Comparison of ENCODE assay signal across 19 cellular contexts in the genomic region with DNA sequence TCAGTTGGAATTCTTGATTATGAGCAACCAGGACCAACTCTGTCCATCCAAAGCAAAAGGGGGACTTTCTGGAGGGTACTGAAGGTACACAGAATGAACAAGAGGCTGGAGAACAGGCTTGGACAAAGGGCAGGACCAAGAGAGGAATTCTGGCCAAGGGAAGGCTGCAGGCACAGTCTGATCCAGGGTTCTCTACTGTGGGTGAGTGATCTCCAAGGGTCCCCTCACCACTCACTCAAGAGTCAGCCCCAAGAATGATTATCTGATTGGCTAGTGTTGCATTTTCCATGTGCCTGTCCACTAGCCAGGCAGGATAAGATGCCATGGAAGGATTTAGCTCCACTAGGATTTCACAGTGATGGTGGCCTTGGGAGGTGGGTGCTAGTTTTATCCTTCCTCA. TPM values are rescaled to one million over a fixed set of nuclear protein-coding genes. Genes with fewer than 3 reads are reported as not detected.
DNase-seq lines count a peak whose midpoint lies in the region; ATAC-seq lines count a peak whose summit lies in the region.
"Had no signal": no experiment of that assay in that cellular context is flagged by ENCODE, and none has a peak within 500 bp of the region (broad histone marks: within the 10 kb centered on the region; RNA-seq: fewer than 3 reads in every experiment).

No MANE protein-coding gene starts in this region.

- no peaks in the 10 kb centered on the region for H3K36me3 ChIP-seq in CD8-positive, alpha-beta memory T cell (ENCODE audit: insufficient read depth, low read length)
- H3K36me3 ChIP-seq: right atrium auricular region, spleen, upper lobe of left lung had no signal

- H3K27me3 ChIP-seq in CD8-positive, alpha-beta memory T cell (ENCODE audit: insufficient read depth, low read length, poor library complexity, severe bottlenecking): no peaks in the 10 kb centered on the region
- H3K27me3 ChIP-seq: right atrium auricular region, spleen, upper lobe of left lung had no signal

- H3K4me3 Mint-ChIP-seq in activated naive CD4-positive, alpha-beta T cell treated with anti-CD3 and anti-CD28 coated beads for 36 hours: no peak overlapping the region
- no peak overlapping the region for H3K4me3 Mint-ChIP-seq in CD8-positive, alpha-beta memory T cell
- H3K4me3 Mint-ChIP-seq in activated T-helper 2 cell treated with anti-CD3 and anti-CD28 coated beads, Interferon-gamma antibody, Interleukin-2, Interleukin-4, amounts not matched to agents 10 μg/mL and 5 μg/mL and 100 μg/mL, durations not matched to agents 14 hours and 24 hours and 36 hours (ENCODE audit: low read depth): no peak overlapping the region
- H3K4me3 Mint-ChIP-seq in stimulated activated effector memory CD8-positive, alpha-beta T cell treated with anti-CD3 and anti-CD28 coated beads, Interleukin-12 subunit alpha, Interleukin-12 subunit beta, amount 100 ng/mL, for 72 hours: no peak overlapping the region
- H3K4me3 Mint-ChIP-seq: dendritic cell treated with granulocyte-macrophage colony-stimulating factor and Interleukin-4, amounts not matched to agents 40 ng/mL and 50 ng/mL, for 4 days; GM23338; neural crest cell had no signal

- H3K36me3 Mint-ChIP-seq in activated naive CD4-positive, alpha-beta T cell treated with anti-CD3 and anti-CD28 coated beads for 36 hours (ENCODE audit: low read depth): peaks cover 14% of the 10 kb centered on the region
- peaks cover 0 to 4% (median 1%) of the 10 kb centered on the region in 3 donors for H3K36me3 Mint-ChIP-seq in CD8-positive, alpha-beta memory T cell
- peaks cover 54% of the 10 kb centered on the region for H3K36me3 Mint-ChIP-seq in activated T-helper 2 cell treated with anti-CD3 and anti-CD28 coated beads, Interferon-gamma antibody, Interleukin-2, Interleukin-4, amounts not matched to agents 10 μg/mL and 5 μg/mL and 100 μg/mL, durations not matched to agents 14 hours and 24 hours and 36 hours (ENCODE audit: low read depth)
- peaks cover 37% of the 10 kb centered on the region for H3K36me3 Mint-ChIP-seq in stimulated activated effector memory CD8-positive, alpha-beta T cell treated with anti-CD3 and anti-CD28 coated beads, Interleukin-12 subunit alpha, Interleukin-12 subunit beta, amount 100 ng/mL, for 72 hours

- peaks cover 2% of the 10 kb centered on the region for H3K9me3 Mint-ChIP-seq in activated naive CD4-positive, alpha-beta T cell treated with anti-CD3 and anti-CD28 coated beads for 36 hours
- H3K9me3 Mint-ChIP-seq in CD8-positive, alpha-beta memory T cell: no peaks in the 10 kb centered on the region
- H3K9me3 Mint-ChIP-seq in activated T-helper 2 cell treated with anti-CD3 and anti-CD28 coated beads, Interferon-gamma antibody, Interleukin-2, Interleukin-4, amounts not matched to agents 10 μg/mL and 5 μg/mL and 100 μg/mL, durations not matched to agents 14 hours and 24 hours and 36 hours: no peaks in the 10 kb centered on the region
- no peaks in the 10 kb centered on the region for H3K9me3 Mint-ChIP-seq in stimulated activated effector memory CD8-positive, alpha-beta T cell treated with anti-CD3 and anti-CD28 coated beads, Interleukin-12 subunit alpha, Interleukin-12 subunit beta, amount 100 ng/mL, for 72 hours
- H3K9me3 Mint-ChIP-seq: dendritic cell treated with granulocyte-macrophage colony-stimulating factor and Interleukin-4, amounts not matched to agents 40 ng/mL and 50 ng/mL, for 4 days; GM23338; neural crest cell had no signal

- no peak overlapping the region for H3K27ac ChIP-seq in CD8-positive, alpha-beta memory T cell (ENCODE audit: low read depth, low read length)
- H3K27ac ChIP-seq: RWPE1 had no signal

- no peak for ATAC-seq in stimulated activated effector memory CD8-positive, alpha-beta T cell treated with anti-CD3 and anti-CD28 coated beads, Interleukin-12 subunit alpha, Interleukin-12 subunit beta, amount 100 ng/mL, for 72 hours
- ATAC-seq in GM21619 (IDR thresholded peaks at IDR 0.05; ENCODE audit: unreplicated experiment): no peak
- no peak for ATAC-seq in GM21717 (IDR thresholded peaks at IDR 0.05; ENCODE audit: unreplicated experiment)
- ATAC-seq: GM23338 had no signal

- no peak overlapping the region for H3K4me3 ChIP-seq in CD8-positive, alpha-beta memory T cell (ENCODE audit: low read length)
- H3K4me3 ChIP-seq: GM23338, lung, right atrium auricular region, spleen, upper lobe of left lung had no signal

- intact Hi-C loops in activated naive CD4-positive, alpha-beta T cell treated with anti-CD3 and anti-CD28 coated beads for 36 hours (cut with micrococcal nuclease): no loop called here
- intact Hi-C loops in activated T-helper 2 cell treated with anti-CD3 and anti-CD28 coated beads, Interferon-gamma antibody, Interleukin-2, Interleukin-4, amounts not matched to agents 10 μg/mL and 5 μg/mL and 100 μg/mL, durations not matched to agents 14 hours and 24 hours and 36 hours (cut with micrococcal nuclease): no loop called here

- CTCF ChIA-PET in activated naive CD4-positive, alpha-beta T cell treated with anti-CD3 and anti-CD28 coated beads for 36 hours (lab: Charles Lee): interaction anchor here (1.2 to 6.0 kb wide), 2 partner anchors 10 to 20 kb away, joined by 8 to 69 read pairs; partner anchors contain the start of gene PHF19
- CTCF ChIA-PET in CD8-positive, alpha-beta memory T cell (lab: Charles Lee): interaction anchor here (0.9 to 5.9 kb wide), 4 partner anchors 9 to 47 kb away, joined by 3 to 38 read pairs (median 17); no protein-coding TSS in a partner anchor

- POLR2A ChIA-PET in CD8-positive, alpha-beta memory T cell (lab: Charles Lee): interaction anchor here (1.2 to 5.5 kb wide), 4 partner anchors 11 to 43 kb away, joined by 3 to 116 read pairs (median 10); no protein-coding TSS in a partner anchor

- peaks cover 82% of the 10 kb centered on the region for H3K4me1 Mint-ChIP-seq in activated naive CD4-positive, alpha-beta T cell treated with anti-CD3 and anti-CD28 coated beads for 36 hours (ENCODE audit: low read depth)
- H3K4me1 Mint-ChIP-seq in CD8-positive, alpha-beta memory T cell: peaks cover 55 to 70% (median 62%) of the 10 kb centered on the region in 3 donors
- H3K4me1 Mint-ChIP-seq in activated T-helper 2 cell treated with anti-CD3 and anti-CD28 coated beads, Interferon-gamma antibody, Interleukin-2, Interleukin-4, amounts not matched to agents 10 μg/mL and 5 μg/mL and 100 μg/mL, durations not matched to agents 14 hours and 24 hours and 36 hours (ENCODE audit: low read depth): peaks cover 74% of the 10 kb centered on the region
- peaks cover 56% of the 10 kb centered on the region for H3K4me1 Mint-ChIP-seq in stimulated activated effector memory CD8-positive, alpha-beta T cell treated with anti-CD3 and anti-CD28 coated beads, Interleukin-12 subunit alpha, Interleukin-12 subunit beta, amount 100 ng/mL, for 72 hours

- DNase-seq in activated naive CD4-positive, alpha-beta T cell treated with anti-CD3 and anti-CD28 coated beads for 36 hours: no peak
- DNase-seq in activated naive CD4-positive, alpha-beta T cell treated with Interleukin-2 at 50 U/mL for 16 hours: no peak
- DNase-seq in CD8-positive, alpha-beta memory T cell: no peak
- no peak for DNase-seq in activated T-helper 2 cell treated with anti-CD3 and anti-CD28 coated beads, Interferon-gamma antibody, Interleukin-2, Interleukin-4, amounts not matched to agents 10 μg/mL and 5 μg/mL and 100 μg/mL, durations not matched to agents 14 hours and 24 hours and 36 hours (ENCODE audit: low spot score)
- no peak for DNase-seq in stimulated activated effector memory CD8-positive, alpha-beta T cell treated with anti-CD3 and anti-CD28 coated beads, Interleukin-12 subunit alpha, Interleukin-12 subunit beta, amount 100 ng/mL, for 72 hours (ENCODE audit: low spot score in 2 of 2)
- no peak for DNase-seq in HT-29 (ENCODE audit: low spot score)
- DNase-seq: activated CD4-positive, alpha-beta T cell treated with anti-CD3 and anti-CD28 coated beads, Interleukin-2, amount 50 U/mL, for 1 hour; caudate nucleus; NCI-H1436 treated with DMSO at 0.1 percent for 48 hours; spleen; upper lobe of left lung had no signal

- H3K4me1 ChIP-seq in CD8-positive, alpha-beta memory T cell (ENCODE audit: insufficient read depth, low read length): peaks cover 66% of the 10 kb centered on the region

- H3K27ac Mint-ChIP-seq in activated naive CD4-positive, alpha-beta T cell treated with anti-CD3 and anti-CD28 coated beads for 36 hours: peak overlapping the region; percentile 97
- H3K27ac Mint-ChIP-seq in CD8-positive, alpha-beta memory T cell: peak overlapping the region; percentile 56 to 97 (median 89)
- peak overlapping the region; percentile 100 for H3K27ac Mint-ChIP-seq in activated T-helper 2 cell treated with anti-CD3 and anti-CD28 coated beads, Interferon-gamma antibody, Interleukin-2, Interleukin-4, amounts not matched to agents 10 μg/mL and 5 μg/mL and 100 μg/mL, durations not matched to agents 14 hours and 24 hours and 36 hours
- peak overlapping the region; percentile 94 for H3K27ac Mint-ChIP-seq in stimulated activated effector memory CD8-positive, alpha-beta T cell treated with anti-CD3 and anti-CD28 coated beads, Interleukin-12 subunit alpha, Interleukin-12 subunit beta, amount 100 ng/mL, for 72 hours
- H3K27ac Mint-ChIP-seq: dendritic cell treated with granulocyte-macrophage colony-stimulating factor and Interleukin-4, amounts not matched to agents 40 ng/mL and 50 ng/mL, for 4 days; GM23338 had no signal

- no peaks in the 10 kb centered on the region for H3K27me3 Mint-ChIP-seq in activated naive CD4-positive, alpha-beta T cell treated with anti-CD3 and anti-CD28 coated beads for 36 hours (ENCODE audit: low read depth)
- no peaks in the 10 kb centered on the region for H3K27me3 Mint-ChIP-seq in CD8-positive, alpha-beta memory T cell
- no peaks in the 10 kb centered on the region for H3K27me3 Mint-ChIP-seq in activated T-helper 2 cell treated with anti-CD3 and anti-CD28 coated beads, Interferon-gamma antibody, Interleukin-2, Interleukin-4, amounts not matched to agents 10 μg/mL and 5 μg/mL and 100 μg/mL, durations not matched to agents 14 hours and 24 hours and 36 hours (ENCODE audit: low read depth)

- no peaks in the 10 kb centered on the region for H3K9me3 ChIP-seq in CD8-positive, alpha-beta memory T cell (ENCODE audit: low read length)
- H3K9me3 ChIP-seq: right atrium auricular region, spleen, upper lobe of left lung had no signal

RNA-seq across cellular contexts. Expression of gene PHF19, which starts 11.6 kb away (rescaled TPM):
- total RNA-seq in activated naive CD4-positive, alpha-beta T cell treated with anti-CD3 and anti-CD28 coated beads for 36 hours: 100 to 1,000 TPM; 289 to 295 TPM
- total RNA-seq in CD8-positive, alpha-beta memory T cell: 100 to 1,000 TPM; 206 to 214 TPM
- 8.3 TPM for polyA plus RNA-seq in CD8-positive, alpha-beta memory T cell
- 167 and 170 TPM in 2 replicates for total RNA-seq in activated T-helper 2 cell treated with anti-CD3 and anti-CD28 coated beads, Interferon-gamma antibody, Interleukin-2, Interleukin-4, amounts not matched to agents 10 μg/mL and 5 μg/mL and 100 μg/mL, durations not matched to agents 14 hours and 24 hours and 36 hours
- total RNA-seq in HT-29 (2014; rRNA removed; shearing (Covaris generic)): 100 and 106 TPM in 2 replicates

RNA-seq across cellular contexts. Expression of gene TRAF1, which starts 38.0 kb away (rescaled TPM):
- total RNA-seq in activated naive CD4-positive, alpha-beta T cell treated with anti-CD3 and anti-CD28 coated beads for 36 hours: 10 to 100 TPM; 80.6 to 85.0 TPM
- total RNA-seq in CD8-positive, alpha-beta memory T cell: 100 to 1,000 TPM; 316 to 322 TPM
- polyA plus RNA-seq in CD8-positive, alpha-beta memory T cell: 12.1 TPM
- 164 TPM in 2 replicates for total RNA-seq in activated T-helper 2 cell treated with anti-CD3 and anti-CD28 coated beads, Interferon-gamma antibody, Interleukin-2, Interleukin-4, amounts not matched to agents 10 μg/mL and 5 μg/mL and 100 μg/mL, durations not matched to agents 14 hours and 24 hours and 36 hours
- 0.41 and 0.73 TPM in 2 replicates for total RNA-seq in HT-29 (2014; rRNA removed; shearing (Covaris generic))

RNA-seq across cellular contexts. Expression of gene PSMD5, which starts 45.9 kb away (rescaled TPM):
- 10 to 100 TPM; 62.1 to 63.5 TPM for total RNA-seq in activated naive CD4-positive, alpha-beta T cell treated with anti-CD3 and anti-CD28 coated beads for 36 hours
- 10 to 100 TPM; 60.9 to 63.7 TPM for total RNA-seq in CD8-positive, alpha-beta memory T cell
- polyA plus RNA-seq in CD8-positive, alpha-beta memory T cell: 21.1 TPM
- total RNA-seq in activated T-helper 2 cell treated with anti-CD3 and anti-CD28 coated beads, Interferon-gamma antibody, Interleukin-2, Interleukin-4, amounts not matched to agents 10 μg/mL and 5 μg/mL and 100 μg/mL, durations not matched to agents 14 hours and 24 hours and 36 hours: 61.8 and 67.9 TPM in 2 replicates
- total RNA-seq in HT-29 (2014; rRNA removed; shearing (Covaris generic)): 17.4 and 26.5 TPM in 2 replicates

Comparison
In these comparisons a context has a peak if more than half of its experiments do, and no peak if none do; other contexts are left out.
1. RNA of gene TRAF1, which starts 38.0 kb away (total RNA-seq): 316 to 322 TPM in CD8-positive, alpha-beta memory T cell, 164 TPM in activated T-helper 2 cell treated with anti-CD3 and anti-CD28 coated beads, Interferon-gamma antibody, Interleukin-2, Interleukin-4, amounts not matched to agents 10 μg/mL and 5 μg/mL and 100 μg/mL, durations not matched to agents 14 hours and 24 hours and 36 hours and 80.6 to 85.0 TPM in activated naive CD4-positive, alpha-beta T cell treated with anti-CD3 and anti-CD28 coated beads for 36 hours; 0.41 to 0.73 TPM in HT-29; every median in the first group is over 10 times any median in the second.
2. Peak in every context shown above with its lines, with median percentiles within 50 percentile points of each other: H3K27ac Mint-ChIP-seq.